In genomic region chr1:143936461-143937115, GRCh38 we compare ENCODE assay signal across 8 cellular contexts. TPM values are rescaled to one million over a fixed set of nuclear protein-coding genes. Genes with fewer than 3 reads are reported as not detected.
DNase-seq lines count a peak whose midpoint lies in the region; ATAC-seq, FAIRE-seq and TF ChIP-seq lines count a peak whose summit lies in the region.
"Not testable (repeated sequence)": the region's sequence is repeated elsewhere in the genome, so short reads cannot be mapped to it uniquely, and the experiment has no call there.

No MANE protein-coding gene starts in this region.

- ATAC-seq in K562: peak; percentile 87
- ATAC-seq in omental fat pad (ENCODE audit: low FRiP score): peak; percentile 76
- not testable (repeated sequence) for ATAC-seq in stimulated activated naive CD8-positive, alpha-beta T cell treated with anti-CD3 and anti-CD28 coated beads, Interleukin-15, amount 100 ng/mL, for 72 hours

- 0% methylated on average over 2 of the region's 8 CpGs for WGBS in K562 (ENCODE audit: insufficient coverage, low coverage, missing lambda C conversion rate)

- not testable (repeated sequence) for TF ChIP-seq POLR2A in K562 (conservative IDR thresholded peaks at IDR 0.05)

- CTCF ChIA-PET in K562 (lab: Yijun Ruan, JAX; ENCODE audit: low intra/inter-chr PET ratio): not testable (repeated sequence)

- H3K4me2 ChIP-seq in K562 (ENCODE audit: insufficient read depth, low read length): not testable (repeated sequence)

- not testable (repeated sequence) for H3K9me3 Mint-ChIP-seq in stimulated activated naive CD8-positive, alpha-beta T cell treated with anti-CD3 and anti-CD28 coated beads, Interleukin-15, amount 100 ng/mL, for 72 hours

- not testable (repeated sequence) for H3K27me3 Mint-ChIP-seq in stimulated activated naive CD8-positive, alpha-beta T cell treated with anti-CD3 and anti-CD28 coated beads, Interleukin-15, amount 100 ng/mL, for 72 hours

- H3K36me3 ChIP-seq in K562 (ENCODE audit: control insufficient read depth, insufficient read depth, low read length); cardiac muscle cell: not testable (repeated sequence)

- H3K9ac ChIP-seq in K562 (ENCODE audit: insufficient read depth in 1 of 2, low read depth in 2 of 2, low read length in 2 of 2): not testable (repeated sequence)

- H3K4me3 Mint-ChIP-seq in stimulated activated naive CD8-positive, alpha-beta T cell treated with anti-CD3 and anti-CD28 coated beads, Interleukin-15, amount 100 ng/mL, for 72 hours: not testable (repeated sequence)

- not testable (repeated sequence) for H3K27ac Mint-ChIP-seq in stimulated activated naive CD8-positive, alpha-beta T cell treated with anti-CD3 and anti-CD28 coated beads, Interleukin-15, amount 100 ng/mL, for 72 hours

- intact Hi-C loops in K562 (cut with micrococcal nuclease): not testable (repeated sequence)

- not testable (repeated sequence) for H3K27ac ChIP-seq in K562 (ENCODE audit: extremely low read depth, low read depth, low read length); cardiac muscle cell

- H3K4me3 ChIP-seq in Jurkat, Clone E6-1 (ENCODE audit: low read length); K562; cardiac muscle cell: not testable (repeated sequence)

- in situ Hi-C loops in K562 (cut with MboI): not testable (repeated sequence)

- BruUV-seq in K562 (replicated peaks; lab: Mats Ljungman, UMichigan): not testable (repeated sequence)

- peak in 1 of 2 experiments; percentile 45; a peak in 2 of 4 replicates for TF ChIP-seq RAD21 in K562 (CRISPR knock-in tag; conservative IDR thresholded peaks at IDR 0.05 in 1 of 2, IDR thresholded peaks at IDR 0.05 in 1 of 2)

- POLR2A ChIA-PET in K562 (lab: Yijun Ruan, JAX): not testable (repeated sequence)

- not testable (repeated sequence) for H4K20me1 ChIP-seq in K562 (replicated peaks; ENCODE audit: control insufficient read depth, insufficient read depth, low read length)

- H3K4me1 ChIP-seq in K562 (replicated peaks in 1 of 2; ENCODE audit: control insufficient read depth in 2 of 2, insufficient read depth in 2 of 2, low read length in 2 of 2); cardiac muscle cell (ENCODE audit: low read depth): not testable (repeated sequence)

- not testable (repeated sequence) for H2AFZ ChIP-seq in K562 (ENCODE audit: low read depth, low read length)

- not testable (repeated sequence) for TF ChIP-seq EP300 in K562 (IDR thresholded peaks at IDR 0.05; ENCODE audit: low read length)

- not testable (repeated sequence) for H3K4me1 Mint-ChIP-seq in stimulated activated naive CD8-positive, alpha-beta T cell treated with anti-CD3 and anti-CD28 coated beads, Interleukin-15, amount 100 ng/mL, for 72 hours

- not testable (repeated sequence) for H3K27me3 ChIP-seq in K562 (ENCODE audit: control insufficient read depth in 2 of 2, insufficient read depth in 2 of 2, low read length in 2 of 2); cardiac muscle cell

- TF ChIP-seq CTCF in K562 (IDR thresholded peaks at IDR 0.05 in 2 of 3, conservative IDR thresholded peaks at IDR 0.05 in 1 of 3; ENCODE audit: insufficient read depth in 2 of 3, low read depth in 1 of 3, low read length in 3 of 3) (peak in 2 of 3 experiments; percentile 16 to 32; a peak in 1 of 6 replicates), cardiac muscle cell (IDR thresholded peaks at IDR 0.05; ENCODE audit: low read depth, low read length) (peak; percentile 39)
- TF ChIP-seq CTCF in omental fat pad (IDR thresholded peaks at IDR 0.05): not testable (repeated sequence)

- H3K79me2 ChIP-seq in K562 (ENCODE audit: control insufficient read depth, insufficient read depth, low read length): not testable (repeated sequence)

- FAIRE-seq in K562 (lab: Jason Lieb, UNC): not testable (repeated sequence)

- H3K9me1 ChIP-seq in K562 (ENCODE audit: control insufficient read depth, insufficient read depth, low read length): not testable (repeated sequence)

- not testable (repeated sequence) for H3K9me3 ChIP-seq in K562 (replicated peaks; ENCODE audit: control insufficient read depth, insufficient read depth, low read depth, low read length); cardiac muscle cell (ENCODE audit: low read depth)

- DNase-seq in DMS114 treated with DMSO at 0.1 percent for 48 hours (lab: John Stamatoyannopoulos, UW; ENCODE audit: unreplicated experiment) (peak; percentile 4), OCI-M1 (lab: John Stamatoyannopoulos, UW) (peak; percentile 81), K562 (ENCODE audit: extremely low read depth in 1 of 4, low spot score in 3 of 4) (peak in 1 of 4 experiments; percentile 16), cardiac muscle cell (ENCODE audit: low read depth in 1 of 2, low spot score in 1 of 2) (peak; percentile 24 to 27), omental fat pad (ENCODE audit: low spot score) (peak; percentile 21)
- DNase-seq in Jurkat, Clone E6-1 (ENCODE audit: low read depth, low spot score): peak; percentile 6
- peak; percentile 28 for DNase-seq in activated CD4-positive, alpha-beta T cell treated with anti-CD3 and anti-CD28 coated beads, Interleukin-2, amount 50 U/mL, for 1 hour
- DNase-seq in stimulated activated naive CD8-positive, alpha-beta T cell treated with anti-CD3 and anti-CD28 coated beads, Interleukin-15, amount 100 ng/mL, for 72 hours: peak; percentile 9 to 32

RNA-seq across cellular contexts. Expression of gene FAM72C, which starts 35.2 kb away (rescaled TPM):
- polyA plus RNA-seq in Jurkat, Clone E6-1 (2012; ENCODE audit: insufficient read depth, insufficient read length): 28.7 TPM
- 4.3 and 10.5 TPM in 2 replicates for total RNA-seq in K562 (2011; cell fraction: chromatin; rRNA removed; ENCODE audit: low replicate concordance)
- total RNA-seq in K562 (2011; cell fraction: nucleolus; rRNA removed): 2.3 and 5.1 TPM in 2 replicates
- 8.2 and 10.0 TPM in 2 replicates for total RNA-seq in K562 (2011; cell fraction: nucleoplasm; rRNA removed)
- total RNA-seq in K562 (2014; rRNA removed) (12.7 and 15.7 TPM in 2 replicates), K562 (2014; rRNA removed; fragmentation: Illumina TruSeq; extraction: Trizol) (19.6 and 22.3 TPM in 2 replicates), K562 (2015; rRNA removed; fragmentation: Illumina TruSeq; extraction: Trizol) (17.0 and 17.1 TPM in 2 replicates), K562 (2021) (15.5 and 20.7 TPM in 2 replicates), cardiac muscle cell (0.67 and 2.3 TPM in 2 replicates), omental fat pad (under 1 TPM in 2 of 4 donors, not detected in 2; 0.24 to 0.47 TPM)
- polyA plus RNA-seq in K562 (2011; rRNA removed) (26.6 and 33.1 TPM in 2 replicates), K562 (2014; fragmentation: Illumina TruSeq; extraction: Trizol) (29.4 and 43.5 TPM in 2 replicates), K562 (2014; fragmentation: Nextera tagmentation; extraction: Ambion mirVana) (1 to 10 TPM; 4.5 to 6.6 TPM), K562 (2014; rRNA removed) (21.2 and 30.6 TPM in 2 replicates), cardiac muscle cell (3.3 and 16.0 TPM in 2 replicates)
- 6.8 and 14.5 TPM in 2 replicates for polyA plus RNA-seq in K562 (2011; cell fraction: cytosol; rRNA removed)
- polyA plus RNA-seq in K562 (2011; cell fraction: nucleus; rRNA removed): 10.9 and 16.2 TPM in 2 replicates
- polyA plus RNA-seq in K562 (2012): 17.2 and 17.4 TPM in 2 replicates
- 14.0 and 19.5 TPM in 2 replicates for polyA minus RNA-seq in K562 (2011; rRNA and poly(A)+ RNA removed)
- polyA minus RNA-seq in K562 (2011; cell fraction: cytosol; rRNA and poly(A)+ RNA removed): 5.1 and 11.2 TPM in 2 replicates
- 1.9 and 3.8 TPM in 2 replicates for polyA minus RNA-seq in K562 (2011; cell fraction: nucleus; rRNA and poly(A)+ RNA removed)
